8 cellular contexts compared by ENCODE assay signal in genomic region chr1:66925558-66925910, GRCh38. TPM values are rescaled to one million over a fixed set of nuclear protein-coding genes. Genes with fewer than 3 reads are reported as not detected.
DNase-seq lines count a peak whose midpoint lies in the region; ATAC-seq and TF ChIP-seq lines count a peak whose summit lies in the region.

No MANE protein-coding gene starts in this region.

- 6% methylated on average over 11 of the region's 11 CpGs for WGBS in liver
- 5% methylated on average over 11 of the region's 11 CpGs for WGBS in urinary bladder

- no peak for TF ChIP-seq CTCF in liver (IDR thresholded peaks at IDR 0.05; ENCODE audit: low read depth, low read length, missing input control)

- H3K4me1 Mint-ChIP-seq in CD8-positive, alpha-beta memory T cell: peaks cover 32 to 64% (median 46%) of the 10 kb centered on the region in 3 donors

- no peaks in the 10 kb centered on the region for H3K36me3 ChIP-seq in CD8-positive, alpha-beta memory T cell (ENCODE audit: insufficient read depth, low read length)
- H3K36me3 ChIP-seq in adipocyte (ENCODE audit: control insufficient read depth, insufficient read depth, low read length, severe bottlenecking) (no peaks in the 10 kb centered on the region), liver (ENCODE audit: control insufficient read depth in 4 of 4, insufficient read depth in 3 of 4, low read depth in 1 of 4, low read length in 3 of 4) (no peaks in the 10 kb centered on the region), urinary bladder (ENCODE audit: insufficient read depth) (no peaks in the 10 kb centered on the region)

- H3K27ac ChIP-seq in CD8-positive, alpha-beta memory T cell (ENCODE audit: low read depth, low read length): peak overlapping the region; percentile 99
- H3K27ac ChIP-seq in liver (ENCODE audit: low read depth in 1 of 2, low read length in 2 of 2): peak overlapping the region; percentile 62 to 87
- H3K27ac ChIP-seq in urinary bladder (ENCODE audit: low read depth): peak overlapping the region; percentile 80

- no peaks in the 10 kb centered on the region for H3K27me3 ChIP-seq in CD8-positive, alpha-beta memory T cell (ENCODE audit: insufficient read depth, low read length, poor library complexity, severe bottlenecking)
- H3K27me3 ChIP-seq in adipocyte (replicated peaks; ENCODE audit: control insufficient read depth, insufficient read depth, low read length) (no peaks in the 10 kb centered on the region), liver (ENCODE audit: control insufficient read depth in 4 of 4, insufficient read depth in 4 of 4, low read length in 3 of 4) (no peaks in the 10 kb centered on the region)

- H3K9me3 Mint-ChIP-seq in CD8-positive, alpha-beta memory T cell: no peaks in the 10 kb centered on the region

- peaks cover 42% of the 10 kb centered on the region for H3K4me1 ChIP-seq in CD8-positive, alpha-beta memory T cell (ENCODE audit: insufficient read depth, low read length)
- H3K4me1 ChIP-seq in adipocyte (ENCODE audit: control insufficient read depth, insufficient read depth, low read length) (peaks cover 22% of the 10 kb centered on the region), liver (ENCODE audit: control insufficient read depth in 4 of 4, insufficient read depth in 4 of 4, low read length in 3 of 4) (peaks cover 5 to 34% (median 17%) of the 10 kb centered on the region in 4 donors), urinary bladder (ENCODE audit: insufficient read depth) (no peaks in the 10 kb centered on the region)

- ATAC-seq in HG02852 (IDR thresholded peaks at IDR 0.05; ENCODE audit: unreplicated experiment): peak; percentile 1

- peak overlapping the region; percentile 97 for H3K4me3 ChIP-seq in CD8-positive, alpha-beta memory T cell (ENCODE audit: low read length)
- H3K4me3 ChIP-seq in adipocyte (ENCODE audit: low read length) (peak overlapping the region; percentile 85), liver (ENCODE audit: low read depth in 1 of 3, low read length in 3 of 3) (peak overlapping the region; percentile 90 to 97 (median 94)), urinary bladder (ENCODE audit: low read depth, low read length) (peak overlapping the region; percentile 62)

- POLR2A ChIA-PET in CD8-positive, alpha-beta memory T cell (lab: Charles Lee): interaction anchor here (0.6 to 1.5 kb wide), 4 partner anchors 10 to 504 kb away, joined by 3 to 9 read pairs (median 4); partner anchors contain the start of gene SERBP1

- peak overlapping the region; percentile 95 to 100 (median 97) for H3K4me3 Mint-ChIP-seq in CD8-positive, alpha-beta memory T cell

- peaks cover 0 to 9% of the 10 kb centered on the region in 2 donors for H3K27me3 Mint-ChIP-seq in CD8-positive, alpha-beta memory T cell

- peak overlapping the region; percentile 97 to 100 (median 98) for H3K27ac Mint-ChIP-seq in CD8-positive, alpha-beta memory T cell

- CTCF ChIA-PET in CD8-positive, alpha-beta memory T cell (lab: Charles Lee): interaction anchor here (0.9 kb wide), 1 partner anchor 160 kb away, joined by 3 read pairs; no protein-coding TSS in a partner anchor

- no peak for DNase-seq in CD8-positive, alpha-beta memory T cell
- DNase-seq in adipocyte (ENCODE audit: low read depth): no peak
- no peak for DNase-seq in NOMO-1 treated with dmso at 0.1 percent for 144 hours (lab: John Stamatoyannopoulos, UW; ENCODE audit: unreplicated experiment)
- DNase-seq in HuH-7.5 (ENCODE audit: low spot score): no peak
- DNase-seq in NCI-H446 treated with DMSO at 0.1 percent for 48 hours (lab: John Stamatoyannopoulos, UW): no peak

- H3K9me3 ChIP-seq in CD8-positive, alpha-beta memory T cell (ENCODE audit: low read length): no peaks in the 10 kb centered on the region
- no peaks in the 10 kb centered on the region for H3K9me3 ChIP-seq in adipocyte (ENCODE audit: control insufficient read depth, low read length)
- H3K9me3 ChIP-seq in liver (ENCODE audit: control insufficient read depth in 4 of 4, low read length in 3 of 4): no peaks in the 10 kb centered on the region

- peaks cover 0 to 17% (median 0%) of the 10 kb centered on the region in 3 donors for H3K36me3 Mint-ChIP-seq in CD8-positive, alpha-beta memory T cell

- H3K9ac ChIP-seq in adipocyte (ENCODE audit: low read length) (peak overlapping the region; percentile 80), liver (ENCODE audit: low read depth in 1 of 2, low read length in 2 of 2) (peak overlapping the region; percentile 51 to 87)

- TF ChIP-seq RAD21 in liver (IDR thresholded peaks at IDR 0.05): no peak

TF ChIP-seq in liver, 16 proteins besides CTCF, POLR2A, EP300 and RAD21:
- no peak for TF ChIP-seq YY1 (IDR thresholded peaks at IDR 0.05)
- TF ChIP-seq ATF3 (IDR thresholded peaks at IDR 0.05): no peak
- TF ChIP-seq TAF1 (conservative IDR thresholded peaks at IDR 0.05): no peak
- peak in 1 of 2 donors; percentile 34 for TF ChIP-seq EGR1 (IDR thresholded peaks at IDR 0.05; ENCODE audit: low read depth in 2 of 2)
- no peak for TF ChIP-seq FOXA1 (IDR thresholded peaks at IDR 0.05)
- no peak for TF ChIP-seq GABPA (IDR thresholded peaks at IDR 0.05 in 1 of 2, conservative IDR thresholded peaks at IDR 0.05 in 1 of 2)
- TF ChIP-seq NR2F2 (IDR thresholded peaks at IDR 0.05): no peak

RNA-seq across cellular contexts. Expression of gene MIER1, which starts 0.7 kb away (rescaled TPM):
- total RNA-seq in CD8-positive, alpha-beta memory T cell: 10 to 100 TPM; 53.1 to 55.3 TPM
- 38.6 TPM for polyA plus RNA-seq in CD8-positive, alpha-beta memory T cell
- total RNA-seq in liver: 10 to 100 TPM; 15.6 to 17.7 TPM
- 10 to 100 TPM in 1 of 2 donors, 1 to 10 TPM in 1; 7.3 to 23.2 TPM for polyA plus RNA-seq in liver
- total RNA-seq in urinary bladder: 59.1 TPM
- 19.3 TPM for polyA plus RNA-seq in urinary bladder

RNA-seq across cellular contexts. Expression of gene DNAI4, which starts 0.9 kb away (rescaled TPM):
- 1 to 10 TPM in 1 of 2 experiments, under 1 TPM in 1; 0.86 to 1.8 TPM for total RNA-seq in CD8-positive, alpha-beta memory T cell
- polyA plus RNA-seq in CD8-positive, alpha-beta memory T cell: 0.77 TPM
- total RNA-seq in liver (1 to 10 TPM; 1.3 to 1.8 TPM), urinary bladder (43.6 TPM)
- polyA plus RNA-seq in liver (under 1 TPM; 0.42 to 0.43 TPM), urinary bladder (1.7 TPM)

Comparison
In these comparisons a context has a peak if more than half of its experiments do, and no peak if none do; other contexts are left out.
1. RNA of gene DNAI4, which starts 0.9 kb away (total RNA-seq): 43.6 TPM in urinary bladder (single experiment); 0.86 to 1.8 TPM in CD8-positive, alpha-beta memory T cell and 1.3 to 1.8 TPM in liver; every median in the first group is over 10 times any median in the second.
2. Peak in every context shown above with its lines, with median percentiles within 50 percentile points of each other: H3K27ac ChIP-seq and H3K4me3 ChIP-seq.